In the genomic region with DNA sequence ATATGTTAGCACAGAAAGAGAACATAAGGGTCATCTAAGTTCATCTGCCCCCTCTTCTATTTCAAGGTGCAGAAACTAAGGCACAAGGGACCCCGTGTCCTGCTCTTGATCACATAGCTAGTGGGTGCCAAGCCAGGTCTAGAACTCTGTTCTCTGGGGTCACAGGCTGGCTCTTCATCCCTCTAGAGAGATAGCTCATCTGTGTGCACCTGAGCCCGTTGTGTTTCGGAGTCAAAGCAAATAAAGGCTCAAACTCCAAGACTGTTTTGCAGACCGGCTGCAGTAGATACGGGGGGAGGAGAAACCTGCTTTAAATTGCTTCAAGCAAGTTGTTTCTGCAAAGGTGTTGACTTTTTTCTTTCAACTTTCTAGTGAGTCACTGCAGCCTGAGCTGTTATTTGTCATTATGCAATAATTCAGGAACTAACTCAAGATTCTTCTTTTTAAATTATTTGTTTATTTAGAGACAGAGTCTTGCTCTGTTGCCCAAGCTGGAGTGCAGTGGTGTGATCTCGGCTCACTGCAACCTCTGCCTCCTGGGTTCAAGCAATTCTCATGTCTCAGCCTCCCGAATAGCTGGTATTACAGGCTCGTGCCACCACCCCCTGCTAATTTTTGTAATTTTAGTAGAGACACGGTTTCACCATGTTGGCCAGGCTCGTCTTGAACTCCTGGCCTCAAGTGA, we compare ENCODE assay signal across 1 cellular context.
TF ChIP-seq lines count a peak whose summit lies in the region.

No MANE protein-coding gene starts in this region.

TF ChIP-seq in HepG2, 621 proteins besides CTCF, POLR2A, EP300 and RAD21 (continued from another document and continues in another):
- TF ChIP-seq ETV5 (CRISPR knock-in tag; IDR thresholded peaks at IDR 0.05; ENCODE audit: borderline replicate concordance) (peak; percentile 42; the same call in 1 of the 2 replicates), ZNF121 (CRISPR knock-in tag; IDR thresholded peaks at IDR 0.05) (peak; percentile 94), SOX13 (IDR thresholded peaks at IDR 0.05) (no peak), SOX13 (CRISPR knock-in tag; conservative IDR thresholded peaks at IDR 0.05 in 1 of 2, IDR thresholded peaks at IDR 0.05 in 1 of 2) (peak in 1 of 2 experiments; percentile 61; a peak in 2 of 4 replicates), KLF16 (CRISPR knock-in tag; IDR thresholded peaks at IDR 0.05) (peak in 1 of 2 experiments; percentile 65; a peak in 2 of 4 replicates), SIN3A (IDR thresholded peaks at IDR 0.05; ENCODE audit: borderline replicate concordance, low read depth, low read length) (no peak), LRRFIP1 (CRISPR knock-in tag; conservative IDR thresholded peaks at IDR 0.05) (no peak), HNRNPUL1 (IDR thresholded peaks at IDR 0.05; ENCODE audit: low read depth, low read length) (no peak), ZNF644 (CRISPR knock-in tag; IDR thresholded peaks at IDR 0.05; ENCODE audit: low read depth) (0 out of 2 replicates have a peak, but pooled peaks have one; percentile 8), CBX5 (CRISPR knock-in tag; IDR thresholded peaks at IDR 0.05; ENCODE audit: borderline replicate concordance) (no peak), TBL1XR1 (IDR thresholded peaks at IDR 0.05; ENCODE audit: borderline replicate concordance, low read length, partially characterized antibody) (no peak), BRD4 (CRISPR knock-in tag; IDR thresholded peaks at IDR 0.05) (no peak), ZNF30 (CRISPR knock-in tag; IDR thresholded peaks at IDR 0.05) (no peak), TBX2 (CRISPR knock-in tag; IDR thresholded peaks at IDR 0.05; ENCODE audit: borderline replicate concordance) (peak; percentile 73), DNMT3B (CRISPR knock-in tag; conservative IDR thresholded peaks at IDR 0.05) (no peak), USF2 (IDR thresholded peaks at IDR 0.05; ENCODE audit: low read depth, low read length) (no peak), USF2 (CRISPR knock-in tag; IDR thresholded peaks at IDR 0.05; ENCODE audit: borderline replicate concordance) (no peak), MAF1 (CRISPR knock-in tag; IDR thresholded peaks at IDR 0.05; ENCODE audit: borderline replicate concordance) (no peak), FOXP1 (IDR thresholded peaks at IDR 0.05) (no peak), FOXP1 (CRISPR knock-in tag; IDR thresholded peaks at IDR 0.05) (peak; percentile 85), ZKSCAN1 (IDR thresholded peaks at IDR 0.05; ENCODE audit: low read length) (no peak), ZNF180 (CRISPR knock-in tag; IDR thresholded peaks at IDR 0.05; ENCODE audit: borderline replicate concordance, low read depth) (no peak), ZNF33A (CRISPR knock-in tag; IDR thresholded peaks at IDR 0.05; ENCODE audit: borderline replicate concordance) (no peak), SKI (IDR thresholded peaks at IDR 0.05; ENCODE audit: partially characterized antibody) (no peak), ARNT (IDR thresholded peaks at IDR 0.05) (no peak), TCF7 (IDR thresholded peaks at IDR 0.05; ENCODE audit: low read depth) (peak; percentile 53; the same call in 1 of the 2 replicates), HDAC1 (CRISPR knock-in tag; IDR thresholded peaks at IDR 0.05) (peak; percentile 33; the same call in 1 of the 2 replicates), FOSL2 (CRISPR knock-in tag; IDR thresholded peaks at IDR 0.05) (peak; percentile 92), PHF8 (CRISPR knock-in tag; IDR thresholded peaks at IDR 0.05) (peak; percentile 21; the same call in 1 of the 2 replicates), ARID4A (CRISPR knock-in tag; IDR thresholded peaks at IDR 0.05; ENCODE audit: borderline replicate concordance) (no peak), ZNF557 (CRISPR knock-in tag; IDR thresholded peaks at IDR 0.05) (no peak), PATZ1 (CRISPR knock-in tag; IDR thresholded peaks at IDR 0.05) (peak; percentile 70)
- TF ChIP-seq, protein P1, sequence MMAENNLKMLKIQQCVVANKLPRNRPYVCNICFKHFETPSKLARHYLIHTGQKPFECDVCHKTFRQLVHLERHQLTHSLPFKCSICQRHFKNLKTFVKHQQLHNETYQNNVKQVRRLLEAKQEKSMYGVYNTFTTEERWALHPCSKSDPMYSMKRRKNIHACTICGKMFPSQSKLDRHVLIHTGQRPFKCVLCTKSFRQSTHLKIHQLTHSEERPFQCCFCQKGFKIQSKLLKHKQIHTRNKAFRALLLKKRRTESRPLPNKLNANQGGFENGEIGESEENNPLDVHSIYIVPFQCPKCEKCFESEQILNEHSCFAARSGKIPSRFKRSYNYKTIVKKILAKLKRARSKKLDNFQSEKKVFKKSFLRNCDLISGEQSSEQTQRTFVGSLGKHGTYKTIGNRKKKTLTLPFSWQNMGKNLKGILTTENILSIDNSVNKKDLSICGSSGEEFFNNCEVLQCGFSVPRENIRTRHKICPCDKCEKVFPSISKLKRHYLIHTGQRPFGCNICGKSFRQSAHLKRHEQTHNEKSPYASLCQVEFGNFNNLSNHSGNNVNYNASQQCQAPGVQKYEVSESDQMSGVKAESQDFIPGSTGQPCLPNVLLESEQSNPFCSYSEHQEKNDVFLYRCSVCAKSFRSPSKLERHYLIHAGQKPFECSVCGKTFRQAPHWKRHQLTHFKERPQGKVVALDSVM (CRISPR knock-in tag; IDR thresholded peaks at IDR 0.05): no peak; the same call in 1 of the 2 replicates
- TF ChIP-seq, protein P2, sequence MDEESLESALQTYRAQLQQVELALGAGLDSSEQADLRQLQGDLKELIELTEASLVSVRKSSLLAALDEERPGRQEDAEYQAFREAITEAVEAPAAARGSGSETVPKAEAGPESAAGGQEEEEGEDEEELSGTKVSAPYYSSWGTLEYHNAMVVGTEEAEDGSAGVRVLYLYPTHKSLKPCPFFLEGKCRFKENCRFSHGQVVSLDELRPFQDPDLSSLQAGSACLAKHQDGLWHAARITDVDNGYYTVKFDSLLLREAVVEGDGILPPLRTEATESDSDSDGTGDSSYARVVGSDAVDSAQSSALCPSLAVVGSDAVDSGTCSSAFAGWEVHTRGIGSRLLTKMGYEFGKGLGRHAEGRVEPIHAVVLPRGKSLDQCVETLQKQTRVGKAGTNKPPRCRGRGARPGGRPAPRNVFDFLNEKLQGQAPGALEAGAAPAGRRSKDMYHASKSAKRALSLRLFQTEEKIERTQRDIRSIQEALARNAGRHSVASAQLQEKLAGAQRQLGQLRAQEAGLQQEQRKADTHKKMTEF (CRISPR knock-in tag; IDR thresholded peaks at IDR 0.05): 0 out of 2 replicates have a peak, but pooled peaks have one; percentile 23
- TF ChIP-seq, protein P3, sequence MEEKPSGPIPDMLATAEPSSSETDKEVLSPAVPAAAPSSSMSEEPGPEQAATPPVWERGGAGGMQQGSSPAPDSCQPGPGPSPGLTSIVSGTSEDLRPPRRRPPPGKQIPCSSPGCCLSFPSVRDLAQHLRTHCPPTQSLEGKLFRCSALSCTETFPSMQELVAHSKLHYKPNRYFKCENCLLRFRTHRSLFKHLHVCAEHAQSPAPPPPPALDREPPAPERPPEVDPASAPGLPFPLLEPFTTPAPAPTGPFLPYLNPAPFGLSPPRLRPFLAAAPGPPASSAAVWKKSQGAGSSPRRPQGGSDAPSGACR (CRISPR knock-in tag; IDR thresholded peaks at IDR 0.05): no peak
- TF ChIP-seq, protein P4, sequence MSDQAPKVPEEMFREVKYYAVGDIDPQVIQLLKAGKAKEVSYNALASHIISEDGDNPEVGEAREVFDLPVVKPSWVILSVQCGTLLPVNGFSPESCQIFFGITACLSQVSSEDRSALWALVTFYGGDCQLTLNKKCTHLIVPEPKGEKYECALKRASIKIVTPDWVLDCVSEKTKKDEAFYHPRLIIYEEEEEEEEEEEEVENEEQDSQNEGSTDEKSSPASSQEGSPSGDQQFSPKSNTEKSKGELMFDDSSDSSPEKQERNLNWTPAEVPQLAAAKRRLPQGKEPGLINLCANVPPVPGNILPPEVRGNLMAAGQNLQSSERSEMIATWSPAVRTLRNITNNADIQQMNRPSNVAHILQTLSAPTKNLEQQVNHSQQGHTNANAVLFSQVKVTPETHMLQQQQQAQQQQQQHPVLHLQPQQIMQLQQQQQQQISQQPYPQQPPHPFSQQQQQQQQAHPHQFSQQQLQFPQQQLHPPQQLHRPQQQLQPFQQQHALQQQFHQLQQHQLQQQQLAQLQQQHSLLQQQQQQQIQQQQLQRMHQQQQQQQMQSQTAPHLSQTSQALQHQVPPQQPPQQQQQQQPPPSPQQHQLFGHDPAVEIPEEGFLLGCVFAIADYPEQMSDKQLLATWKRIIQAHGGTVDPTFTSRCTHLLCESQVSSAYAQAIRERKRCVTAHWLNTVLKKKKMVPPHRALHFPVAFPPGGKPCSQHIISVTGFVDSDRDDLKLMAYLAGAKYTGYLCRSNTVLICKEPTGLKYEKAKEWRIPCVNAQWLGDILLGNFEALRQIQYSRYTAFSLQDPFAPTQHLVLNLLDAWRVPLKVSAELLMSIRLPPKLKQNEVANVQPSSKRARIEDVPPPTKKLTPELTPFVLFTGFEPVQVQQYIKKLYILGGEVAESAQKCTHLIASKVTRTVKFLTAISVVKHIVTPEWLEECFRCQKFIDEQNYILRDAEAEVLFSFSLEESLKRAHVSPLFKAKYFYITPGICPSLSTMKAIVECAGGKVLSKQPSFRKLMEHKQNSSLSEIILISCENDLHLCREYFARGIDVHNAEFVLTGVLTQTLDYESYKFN (CRISPR knock-in tag; conservative IDR thresholded peaks at IDR 0.05): peak; percentile 63; the same call in 1 of the 2 replicates
- TF ChIP-seq, protein P5, sequence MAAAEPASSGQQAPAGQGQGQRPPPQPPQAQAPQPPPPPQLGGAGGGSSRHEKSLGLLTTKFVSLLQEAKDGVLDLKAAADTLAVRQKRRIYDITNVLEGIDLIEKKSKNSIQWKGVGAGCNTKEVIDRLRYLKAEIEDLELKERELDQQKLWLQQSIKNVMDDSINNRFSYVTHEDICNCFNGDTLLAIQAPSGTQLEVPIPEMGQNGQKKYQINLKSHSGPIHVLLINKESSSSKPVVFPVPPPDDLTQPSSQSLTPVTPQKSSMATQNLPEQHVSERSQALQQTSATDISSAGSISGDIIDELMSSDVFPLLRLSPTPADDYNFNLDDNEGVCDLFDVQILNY (CRISPR knock-in tag; conservative IDR thresholded peaks at IDR 0.05): no peak
